In genomic region chr5:156815988-156816599, GRCh38 we compare ENCODE assay signal across 10 cellular contexts. TPM values are rescaled to one million over a fixed set of nuclear protein-coding genes. Genes with fewer than 3 reads are reported as not detected.
DNase-seq lines count a peak whose midpoint lies in the region; ATAC-seq, FAIRE-seq and TF ChIP-seq lines count a peak whose summit lies in the region.
"Had no signal": no experiment of that assay in that cellular context is flagged by ENCODE, and none has a peak within 500 bp of the region (broad histone marks: within the 10 kb centered on the region; RNA-seq: fewer than 3 reads in every experiment).

No MANE protein-coding gene starts in this region.

- no peak overlapping the region for H3K4me3 ChIP-seq in fibroblast of the aortic adventitia (ENCODE audit: low read depth, low read length)
- H3K4me3 ChIP-seq: SJSA1 had no signal

- ATAC-seq in GM18499 (IDR thresholded peaks at IDR 0.05; ENCODE audit: insufficient read depth, unreplicated experiment) (peak; percentile 60), HG03095 (IDR thresholded peaks at IDR 0.05; ENCODE audit: unreplicated experiment) (peak; percentile 60)

- no peak for FAIRE-seq in H54 (lab: Jason Lieb, UNC)
- FAIRE-seq: islet of Langerhans had no signal

- DNase-seq in CD1c-positive myeloid dendritic cell (ENCODE audit: extremely low spot score), result peak; percentile 4
- peak; percentile 8 for DNase-seq in SHP77 (lab: John Stamatoyannopoulos, UW)
- DNase-seq in fibroblast of the aortic adventitia (ENCODE audit: low read depth), result peak; percentile 0
- DNase-seq in stimulated activated CD4-positive, alpha-beta T cell treated with anti-CD3 and anti-CD28 coated beads, Interleukin-2, amount 100 ng/mL, for 48 hours, result peak; percentile 10 to 13
- DNase-seq in NCI-H446 treated with DMSO at 0.1 percent for 48 hours (lab: John Stamatoyannopoulos, UW), result no peak
- no peak for DNase-seq in H54 (ENCODE audit: insufficient read length, low spot score)

- TF ChIP-seq CTCF in fibroblast of the aortic adventitia (IDR thresholded peaks at IDR 0.05; ENCODE audit: insufficient read depth, low read length), result peak; percentile 3

- no peak for TF ChIP-seq POLR2A in H54 (IDR thresholded peaks at IDR 0.05; ENCODE audit: low read depth, low read length)

RNA-seq across cellular contexts. Expression of gene PPP1R2B, which starts 34.0 kb away (rescaled TPM):
- 0.09 TPM in 1 of 2 replicates, not detected in the other for total RNA-seq in fibroblast of the aortic adventitia (ENCODE audit: low replicate concordance)

Comparison
In these comparisons a context has a peak if more than half of its experiments do, and no peak if none do; other contexts are left out.
1. DNase-seq: peak in CD1c-positive myeloid dendritic cell (single experiment), SHP77 (2 of 2), fibroblast of the aortic adventitia (single experiment) and stimulated activated CD4-positive, alpha-beta T cell treated with anti-CD3 and anti-CD28 coated beads, Interleukin-2, amount 100 ng/mL, for 48 hours (2 of 2); none in NCI-H446 treated with DMSO at 0.1 percent for 48 hours (single experiment) and H54 (single experiment).